31 cellular contexts compared by ENCODE assay signal in genomic region chr5:142905375-142905774, GRCh38.
"Had no signal": no experiment of that assay in that cellular context is flagged by ENCODE, and none has a peak within 500 bp of the region (broad histone marks: within the 10 kb centered on the region; RNA-seq: fewer than 3 reads in every experiment).

No MANE protein-coding gene starts in this region.

- DNase-seq: activated CD4-positive, alpha-beta memory T cell treated with anti-CD3 and anti-CD28 coated beads for 36 hours; activated CD4-positive, alpha-beta T cell treated with anti-CD3 and anti-CD28 coated beads, Interleukin-2, amount 10 ng/mL, durations not matched to agents 7 days and 5 days; activated CD8-positive, alpha-beta memory T cell treated with anti-CD3 and anti-CD28 coated beads, Interleukin-2, amount 50 U/mL, for 4 hours; activated gamma-delta T cell; activated naive CD4-positive, alpha-beta T cell treated with Interleukin-2 at 50 U/mL for 16 hours; activated naive CD8-positive, alpha-beta T cell treated with anti-CD3 and anti-CD28 coated beads, Interleukin-2, amount 10 ng/mL, durations not matched to agents 7 days and 5 days; activated T-cell treated with anti-CD3 and anti-CD28 coated beads for 4 hours; activated T-cell treated with anti-CD3 and anti-CD28 coated beads, Interleukin-2, amount 50 U/mL, for 48 hours; amygdala; Karpas-422; KBM-7; MG63; NCI-H1092 treated with DMSO at 0.1 percent for 48 hours; NCI-H1417; NCI-H146; NCI-H187; NCI-H2029 treated with DMSO at 0.1 percent for 48 hours; NCI-H2107; NCI-H2171; NCI-H510A; NCI-H526; NK-92 treated with Interleukin-12 subunit alpha and Interleukin-12 subunit beta, amount 100 ng/mL, for 24 hours; PC-3; Right ventricle myocardium superior; SW 1271; T-helper 1 cell; T1000 had no signal

- H3K27ac ChIP-seq: ascending aorta, cardiac muscle cell, RWPE1 had no signal

- H3K27me3 ChIP-seq: ascending aorta, cardiac muscle cell, MG63 had no signal

- ATAC-seq: PC-3 had no signal

- FAIRE-seq: RCC 7860 had no signal

- H3K36me3 ChIP-seq: MG63 had no signal

- H3K4me1 ChIP-seq: ascending aorta had no signal

- H3K4me3 ChIP-seq: ascending aorta, cardiac muscle cell, MG63 had no signal

- H3K9me3 ChIP-seq: ascending aorta, MG63 had no signal
